ENCODE assay signal across 22 cellular contexts in the genomic region with DNA sequence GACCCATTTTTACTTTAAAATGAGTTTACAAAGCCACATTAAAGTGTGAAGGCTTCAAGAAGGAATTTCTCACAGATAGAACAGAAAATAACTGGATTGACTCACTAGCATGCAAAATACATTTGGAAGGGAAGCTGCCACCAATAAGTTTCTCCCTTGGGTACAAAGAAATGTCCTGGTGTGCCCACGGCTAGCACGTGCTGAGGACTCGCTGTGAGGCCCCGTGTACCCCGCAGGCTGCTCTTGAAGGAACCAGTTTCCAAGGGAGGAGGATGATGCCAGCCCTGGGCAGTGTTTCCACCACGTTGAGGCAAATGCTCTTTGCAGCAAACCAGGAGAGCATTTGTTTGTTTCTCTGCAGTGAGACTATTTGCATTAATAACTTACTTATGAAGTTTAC.
DNase-seq lines count a peak whose midpoint lies in the region; ATAC-seq, FAIRE-seq and TF ChIP-seq lines count a peak whose summit lies in the region.
"Had no signal": no experiment of that assay in that cellular context is flagged by ENCODE, and none has a peak within 500 bp of the region (broad histone marks: within the 10 kb centered on the region; RNA-seq: fewer than 3 reads in every experiment).

No MANE protein-coding gene starts in this region.

- H3K27ac Mint-ChIP-seq in mesothelial cell of epicardium = peak overlapping the region; percentile 80
- H3K27ac Mint-ChIP-seq: activated naive CD4-positive, alpha-beta T cell treated with anti-CD3 and anti-CD28 coated beads for 36 hours had no signal

- peak overlapping the region; percentile 62; the same call in 1 of the 2 replicates for H3K9ac ChIP-seq in BLaER1
- H3K9ac ChIP-seq in SK-N-MC (ENCODE audit: insufficient read length) = peak overlapping the region; percentile 28
- H3K9ac ChIP-seq in colonic mucosa (ENCODE audit: low read depth in 2 of 2, low read length in 2 of 2) = no peak overlapping the region
- H3K9ac ChIP-seq: parathyroid adenoma had no signal

- no peak overlapping the region for H3K4me3 Mint-ChIP-seq in mesothelial cell of epicardium

- intact Hi-C loops in colonic mucosa (cut with DNase I) (no loop called here), psoas muscle (cut with DNase I) (no loop called here)

- H3K27me3 ChIP-seq in BLaER1 = no peaks in the 10 kb centered on the region
- H3K27me3 ChIP-seq in colonic mucosa = no peaks in the 10 kb centered on the region
- no peaks in the 10 kb centered on the region for H3K27me3 ChIP-seq in psoas muscle (ENCODE audit: insufficient read depth in 3 of 3, low read length in 2 of 3)
- H3K27me3 ChIP-seq: sigmoid colon, stomach had no signal

- no peaks in the 10 kb centered on the region for H3K36me3 Mint-ChIP-seq in mesothelial cell of epicardium
- H3K36me3 Mint-ChIP-seq: naive B cell had no signal

- peak; percentile 51 for FAIRE-seq in GM18507 (lab: Jason Lieb, UNC)
- FAIRE-seq: HepG2 had no signal

- H3K27ac ChIP-seq in BLaER1 (peak overlapping the region; percentile 92), SK-N-MC (peak overlapping the region; percentile 85), colonic mucosa (no peak overlapping the region), psoas muscle (no peak overlapping the region)
- H3K27ac ChIP-seq: parathyroid adenoma, sigmoid colon had no signal

- H3K4me1 ChIP-seq in BLaER1 (peaks cover 88% of the 10 kb centered on the region), colonic mucosa (no peaks in the 10 kb centered on the region), psoas muscle (peaks cover 21% of the 10 kb centered on the region)

- H3K4me1 Mint-ChIP-seq in mesothelial cell of epicardium = peaks cover 25% of the 10 kb centered on the region

- H3K9me3 ChIP-seq in BLaER1 (no peaks in the 10 kb centered on the region), SK-N-MC (ENCODE audit: low read depth, low read length) (no peaks in the 10 kb centered on the region), colonic mucosa (no peaks in the 10 kb centered on the region), psoas muscle (no peaks in the 10 kb centered on the region)
- H3K9me3 ChIP-seq: sigmoid colon, stomach had no signal

- H3K4me2 ChIP-seq in BLaER1 = peak overlapping the region; percentile 94

- TF ChIP-seq CTCF in mesothelial cell of epicardium (IDR thresholded peaks at IDR 0.05; ENCODE audit: unreplicated experiment) (no peak), colonic mucosa (IDR thresholded peaks at IDR 0.05) (no peak), psoas muscle (IDR thresholded peaks at IDR 0.05) (no peak)

- WGBS in psoas muscle, 3 donors = 44 to 58% (median 55%) methylated on average over 6 of the region's 6 CpGs

- no peak overlapping the region for H3K4me3 ChIP-seq in BLaER1
- peak overlapping the region; percentile 33; the same call in 1 of the 2 replicates for H3K4me3 ChIP-seq in SK-N-MC
- H3K4me3 ChIP-seq in colonic mucosa = no peak overlapping the region
- no peak overlapping the region for H3K4me3 ChIP-seq in psoas muscle
- H3K4me3 ChIP-seq: lung, sigmoid colon, stomach had no signal

- peaks cover 6% of the 10 kb centered on the region for H3K27me3 Mint-ChIP-seq in mesothelial cell of epicardium (ENCODE audit: low read depth)

- no peak for ATAC-seq in psoas muscle
- ATAC-seq: HepG2 had no signal

- H3K36me3 ChIP-seq in BLaER1 (no peaks in the 10 kb centered on the region), SK-N-MC (ENCODE audit: insufficient read depth, low read length) (no peaks in the 10 kb centered on the region), colonic mucosa (no peaks in the 10 kb centered on the region), psoas muscle (ENCODE audit: insufficient read depth in 1 of 2, low read depth in 1 of 2) (no peaks in the 10 kb centered on the region)
- H3K36me3 ChIP-seq: sigmoid colon, stomach had no signal

- H4K20me1 ChIP-seq in BLaER1 = no peaks in the 10 kb centered on the region

- H3K9me3 Mint-ChIP-seq in mesothelial cell of epicardium = peaks cover 12% of the 10 kb centered on the region
- H3K9me3 Mint-ChIP-seq: activated CD4-positive, alpha-beta T cell treated with anti-CD3 and anti-CD28 coated beads, Interleukin-2, amount 10 ng/mL, durations not matched to agents 7 days and 5 days; activated naive CD4-positive, alpha-beta T cell treated with anti-CD3 and anti-CD28 coated beads for 36 hours; naive B cell had no signal

- DNase-seq in GM18507 (ENCODE audit: extremely low spot score, insufficient read length, low read depth) = no peak
- DNase-seq in SK-N-MC (ENCODE audit: low read depth, low spot score) = no peak
- DNase-seq in mesothelial cell of epicardium (ENCODE audit: low spot score in 2 of 2, unreplicated experiment in 2 of 2) = no peak
- no peak for DNase-seq in colonic mucosa
- no peak for DNase-seq in psoas muscle
- no peak for DNase-seq in activated CD8-positive, alpha-beta memory T cell treated with anti-CD3 and anti-CD28 coated beads, Interleukin-2, amount 50 U/mL, for 4 hours
- no peak for DNase-seq in kidney glomerular epithelial cell (lab: John Stamatoyannopoulos, UW)
- DNase-seq: activated T-cell treated with anti-CD3 and anti-CD28 coated beads, Interleukin-2, amount 50 U/mL, for 1 hour; islet precursor cell; naive B cell; NCI-H146; NCI-H748 treated with DMSO at 0.1 percent for 48 hours; OCI-M1; sigmoid colon; stimulated activated CD4-positive, alpha-beta T cell treated with anti-CD3 and anti-CD28 coated beads, Interleukin-2, amount 100 ng/mL, for 24 hours; stomach had no signal

Comparison
In these comparisons a context has a peak if more than half of its experiments do, and no peak if none do; other contexts are left out.
1. H3K27ac ChIP-seq: peak in BLaER1 (single experiment) and SK-N-MC (single experiment); none in colonic mucosa (single experiment) and psoas muscle (single experiment).
2. H3K9ac ChIP-seq: peak in BLaER1 (single experiment) and SK-N-MC (single experiment); none in colonic mucosa (0 of 2).